8 cellular contexts compared by ENCODE assay signal in the genomic region with DNA sequence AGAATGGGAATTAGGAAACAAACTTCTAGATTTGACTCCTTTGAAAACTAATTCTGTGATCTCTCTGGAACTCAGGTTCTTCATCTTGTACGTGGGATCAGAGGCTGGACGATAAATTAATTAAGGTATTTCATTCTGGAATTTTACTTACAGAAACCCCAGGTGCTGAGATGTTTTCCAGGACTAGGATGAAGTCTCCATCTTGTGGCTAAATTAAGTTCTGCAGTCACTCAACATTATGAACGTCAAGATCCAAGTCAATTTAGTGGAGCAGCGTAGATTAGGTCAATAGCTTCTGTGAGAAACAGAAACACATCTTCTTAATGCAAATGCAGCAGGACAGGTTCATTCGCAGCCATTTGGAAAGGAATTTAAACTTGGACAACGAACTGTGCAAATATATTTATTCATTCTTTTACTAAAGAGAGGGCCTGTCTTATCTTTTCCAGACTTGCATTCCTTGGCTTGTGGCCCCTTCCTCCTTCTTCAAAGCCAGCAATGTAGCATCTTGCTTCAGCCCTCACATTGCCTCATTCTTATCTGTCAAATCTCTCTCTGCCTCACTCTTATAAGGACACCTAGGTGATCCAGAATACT. TPM values are rescaled to one million over a fixed set of nuclear protein-coding genes. Genes with fewer than 3 reads are reported as not detected.
DNase-seq lines count a peak whose midpoint lies in the region; ATAC-seq and TF ChIP-seq lines count a peak whose summit lies in the region.

No MANE protein-coding gene starts in this region.

- no peak overlapping the region for H2AFZ ChIP-seq in DND-41 (ENCODE audit: low read depth, low read length)

- no peaks in the 10 kb centered on the region for H3K36me3 Mint-ChIP-seq in endothelial cell (ENCODE audit: low read depth, unreplicated experiment)
- no peaks in the 10 kb centered on the region for H3K36me3 Mint-ChIP-seq in nephron (ENCODE audit: low read depth)

- H3K4me3 ChIP-seq in DND-41 (ENCODE audit: low read depth in 1 of 2, low read length in 2 of 2) (no peak overlapping the region), Peyer's patch (no peak overlapping the region)

- H3K27ac ChIP-seq in DND-41 (ENCODE audit: low read length) (no peak overlapping the region), Peyer's patch (no peak overlapping the region)

- no peaks in the 10 kb centered on the region for H3K4me1 ChIP-seq in DND-41 (ENCODE audit: insufficient read depth, low read length)
- H3K4me1 ChIP-seq in Peyer's patch = no peaks in the 10 kb centered on the region

- H3K4me1 Mint-ChIP-seq in endothelial cell (ENCODE audit: unreplicated experiment) (no peaks in the 10 kb centered on the region), nephron (no peaks in the 10 kb centered on the region)

- H3K9me3 ChIP-seq in DND-41 (ENCODE audit: insufficient read depth, low read length, severe bottlenecking) (no peaks in the 10 kb centered on the region), Peyer's patch (no peaks in the 10 kb centered on the region)

- H3K27me3 Mint-ChIP-seq in endothelial cell (ENCODE audit: unreplicated experiment) (no peaks in the 10 kb centered on the region), nephron (ENCODE audit: low read depth) (no peaks in the 10 kb centered on the region)

- H3K27ac Mint-ChIP-seq in endothelial cell (ENCODE audit: unreplicated experiment) = no peak overlapping the region
- no peak overlapping the region for H3K27ac Mint-ChIP-seq in nephron

- H3K27me3 ChIP-seq in DND-41 (ENCODE audit: insufficient read depth, low read length, poor library complexity) = no peaks in the 10 kb centered on the region
- no peaks in the 10 kb centered on the region for H3K27me3 ChIP-seq in Peyer's patch

- H3K4me2 ChIP-seq in DND-41 (ENCODE audit: insufficient read depth, low read length) = no peak overlapping the region

- DNase-seq in DND-41 = peak; percentile 9
- DNase-seq in HS-27A (ENCODE audit: low read depth) = peak; percentile 39
- DNase-seq in Peyer's patch = no peak
- peak; percentile 22 for DNase-seq in endothelial cell (ENCODE audit: low spot score)
- DNase-seq in activated T-cell treated with anti-CD3 and anti-CD28 coated beads, Interleukin-2, amount 50 U/mL, for 1 hour = no peak

- no peak for TF ChIP-seq POLR2A in Peyer's patch (IDR thresholded peaks at IDR 0.05)

- ATAC-seq in DND-41 (ENCODE audit: insufficient read depth, low read depth) (no peak; the same call in 2 of the 3 replicates), HG03342 (IDR thresholded peaks at IDR 0.05; ENCODE audit: unreplicated experiment) (no peak), HG03097 (IDR thresholded peaks at IDR 0.05; ENCODE audit: low FRiP score, unreplicated experiment) (no peak)

- no peaks in the 10 kb centered on the region for H3K79me2 ChIP-seq in DND-41 (ENCODE audit: insufficient read depth, low read length)

- no peak overlapping the region for H3K9ac ChIP-seq in DND-41 (ENCODE audit: low read depth, low read length)

- H3K9me3 Mint-ChIP-seq in endothelial cell (ENCODE audit: unreplicated experiment) (no peaks in the 10 kb centered on the region), nephron (peaks cover 3% of the 10 kb centered on the region)

- H3K36me3 ChIP-seq in DND-41 (ENCODE audit: insufficient read depth, low read length) (no peaks in the 10 kb centered on the region), Peyer's patch (no peaks in the 10 kb centered on the region)

- TF ChIP-seq CTCF in DND-41 (IDR thresholded peaks at IDR 0.05; ENCODE audit: borderline replicate concordance, extremely low read depth, low read length, poor library complexity, severe bottlenecking) = peak; percentile 82
- TF ChIP-seq CTCF in Peyer's patch (IDR thresholded peaks at IDR 0.05) = peak; percentile 63 to 95 (median 85)
- peak; percentile 74 for TF ChIP-seq CTCF in endothelial cell (IDR thresholded peaks at IDR 0.05; ENCODE audit: unreplicated experiment)
- TF ChIP-seq CTCF in nephron (IDR thresholded peaks at IDR 0.05; ENCODE audit: unreplicated experiment in 3 of 3) = peak; percentile 68 to 78 (median 69)

- no peaks in the 10 kb centered on the region for H4K20me1 ChIP-seq in DND-41 (ENCODE audit: insufficient read depth, low read length)

- H3K4me3 Mint-ChIP-seq in endothelial cell (ENCODE audit: unreplicated experiment) (no peak overlapping the region), nephron (no peak overlapping the region)

RNA-seq across cellular contexts. Expression of a gene that starts 26.7 kb away (rescaled TPM):
- total RNA-seq in Peyer's patch = not detected
- not detected for total RNA-seq in endothelial cell (ENCODE audit: unreplicated experiment)

Comparison
In these comparisons a context has a peak if more than half of its experiments do, and no peak if none do; other contexts are left out.
1. DNase-seq: peak in DND-41 (single experiment), HS-27A (single experiment) and endothelial cell (single experiment); none in Peyer's patch (0 of 3) and activated T-cell treated with anti-CD3 and anti-CD28 coated beads, Interleukin-2, amount 50 U/mL, for 1 hour (single experiment).
2. Peak in every context shown above with its lines, with median percentiles within 50 percentile points of each other: CTCF ChIP-seq.